26 cellular contexts compared by ENCODE assay signal in genomic region chr11:88656960-88657738, GRCh38.
DNase-seq lines count a peak whose midpoint lies in the region; ATAC-seq, FAIRE-seq and TF ChIP-seq lines count a peak whose summit lies in the region.
"Had no signal": no experiment of that assay in that cellular context is flagged by ENCODE, and none has a peak within 500 bp of the region (broad histone marks: within the 10 kb centered on the region; RNA-seq: fewer than 3 reads in every experiment).

No MANE protein-coding gene starts in this region.

- ATAC-seq in CD4-positive, CD25-positive, alpha-beta regulatory T cell (ENCODE audit: low read depth in 2 of 2): no peak
- ATAC-seq: HepG2; SK-N-SH treated with all-trans-retinoic acid at 6 μM for 48 hours; stimulated activated memory B cell treated with anti-CD40 and anti-IgM and Interleukin-4, amounts not matched to agents 10 μg/mL and 1 μg/mL and 100 μg/mL, for 72 hours had no signal

- H3K36me3 ChIP-seq in CD4-positive, CD25-positive, alpha-beta regulatory T cell (ENCODE audit: control insufficient read depth, insufficient read depth, low read length): no peaks in the 10 kb centered on the region
- H3K36me3 ChIP-seq in SK-N-MC (ENCODE audit: insufficient read depth, low read length): no peaks in the 10 kb centered on the region
- H3K36me3 ChIP-seq: neutrophil, vagina had no signal

- FAIRE-seq in HTR-8/SVneo (lab: Jason Lieb, UNC): no peak
- FAIRE-seq: GM12891, HepG2 had no signal

- no peaks in the 10 kb centered on the region for H3K4me1 ChIP-seq in CD4-positive, CD25-positive, alpha-beta regulatory T cell (ENCODE audit: control insufficient read depth, insufficient read depth, low read length, poor library complexity, severe bottlenecking)
- H3K4me1 ChIP-seq: testis, vagina had no signal

- H3K4me3 ChIP-seq in CD4-positive, CD25-positive, alpha-beta regulatory T cell (ENCODE audit: low read depth, low read length): no peak overlapping the region
- H3K4me3 ChIP-seq in SK-N-MC (peak overlapping the region; percentile 21; the same call in 1 of the 2 replicates), fibroblast of mammary gland (ENCODE audit: control insufficient read depth, low read depth, low read length) (no peak overlapping the region)
- H3K4me3 ChIP-seq: smooth muscle cell, testis, vagina had no signal

- no peaks in the 10 kb centered on the region for H3K27me3 ChIP-seq in CD4-positive, CD25-positive, alpha-beta regulatory T cell (ENCODE audit: control insufficient read depth, insufficient read depth, low read length)
- H3K27me3 ChIP-seq: neutrophil, testis, vagina had no signal

- no peak overlapping the region for H3K27ac ChIP-seq in CD4-positive, CD25-positive, alpha-beta regulatory T cell (ENCODE audit: insufficient read depth, low read length, poor library complexity, severe bottlenecking)
- H3K27ac ChIP-seq in SK-N-MC: no peak overlapping the region
- H3K27ac ChIP-seq: neutrophil, testis, vagina had no signal

- peak overlapping the region in 1 of 4 donors; percentile 40 for H3K4me3 Mint-ChIP-seq in CD4-positive, CD25-positive, alpha-beta regulatory T cell
- H3K4me3 Mint-ChIP-seq: activated B cell treated with CpG ODN at 0.5 μM for 24 hours; stimulated activated memory B cell treated with anti-CD40 and anti-IgM and Interleukin-4, amounts not matched to agents 10 μg/mL and 1 μg/mL and 100 μg/mL, for 72 hours had no signal

- peak overlapping the region; percentile 5 for H3K9ac ChIP-seq in SK-N-MC (ENCODE audit: insufficient read length)

- TF ChIP-seq CTCF in fibroblast of mammary gland (conservative IDR thresholded peaks at IDR 0.05; ENCODE audit: control insufficient read depth, insufficient read depth, low read depth, low read length): no peak

- no peaks in the 10 kb centered on the region for H3K36me3 Mint-ChIP-seq in CD4-positive, CD25-positive, alpha-beta regulatory T cell
- H3K36me3 Mint-ChIP-seq: stimulated activated memory B cell treated with anti-CD40 and anti-IgM and Interleukin-4, amounts not matched to agents 10 μg/mL and 1 μg/mL and 100 μg/mL, for 72 hours had no signal

- no peak for DNase-seq in CD4-positive, CD25-positive, alpha-beta regulatory T cell
- DNase-seq in GM03348 (ENCODE audit: low spot score): peak; percentile 4
- no peak for DNase-seq in SK-N-MC (ENCODE audit: low read depth, low spot score)
- DNase-seq in fibroblast of mammary gland (ENCODE audit: low read depth): peak; percentile 12
- no peak for DNase-seq in AML-193 (lab: John Stamatoyannopoulos, UW)
- no peak for DNase-seq in OCI-M2 (lab: John Stamatoyannopoulos, UW; ENCODE audit: unreplicated experiment)
- no peak for DNase-seq in HTR-8/SVneo (ENCODE audit: insufficient read length, low spot score)
- no peak for DNase-seq in hypothalamus (lab: John Stamatoyannopoulos, UW)
- DNase-seq: activated B cell treated with CpG ODN at 0.5 μM for 24 hours; activated CD4-positive, alpha-beta T cell treated with anti-CD3 and anti-CD28 coated beads, Interleukin-2, amount 50 U/mL, for 48 hours; activated CD8-positive, alpha-beta memory T cell treated with anti-CD3 and anti-CD28 coated beads, Interleukin-2, amount 50 U/mL, for 48 hours; activated gamma-delta T cell treated with Interleukin-2 at 50 U/mL for 16 hours; central memory CD4-positive, alpha-beta T cell; kidney glomerular epithelial cell; NCI-H1436 treated with DMSO at 0.1 percent for 48 hours; NCI-H526; retina; T-helper 9 cell; testis had no signal

- H3K27me3 Mint-ChIP-seq in CD4-positive, CD25-positive, alpha-beta regulatory T cell: no peaks in the 10 kb centered on the region
- H3K27me3 Mint-ChIP-seq: activated B cell treated with CpG ODN at 0.5 μM for 24 hours; stimulated activated memory B cell treated with anti-CD40 and anti-IgM and Interleukin-4, amounts not matched to agents 10 μg/mL and 1 μg/mL and 100 μg/mL, for 72 hours had no signal

- peaks cover 0 to 13% (median 7%) of the 10 kb centered on the region in 4 donors for H3K4me1 Mint-ChIP-seq in CD4-positive, CD25-positive, alpha-beta regulatory T cell
- H3K4me1 Mint-ChIP-seq: activated B cell treated with CpG ODN at 0.5 μM for 24 hours had no signal

- H3K27ac Mint-ChIP-seq in CD4-positive, CD25-positive, alpha-beta regulatory T cell: peak overlapping the region in 2 of 3 donors; percentile 16 to 17
- H3K27ac Mint-ChIP-seq: activated B cell treated with CpG ODN at 0.5 μM for 24 hours; stimulated activated memory B cell treated with anti-CD40 and anti-IgM and Interleukin-4, amounts not matched to agents 10 μg/mL and 1 μg/mL and 100 μg/mL, for 72 hours had no signal

- no peaks in the 10 kb centered on the region for H3K9me3 Mint-ChIP-seq in CD4-positive, CD25-positive, alpha-beta regulatory T cell
- H3K9me3 Mint-ChIP-seq: activated B cell treated with CpG ODN at 0.5 μM for 24 hours; stimulated activated memory B cell treated with anti-CD40 and anti-IgM and Interleukin-4, amounts not matched to agents 10 μg/mL and 1 μg/mL and 100 μg/mL, for 72 hours had no signal

- H3K9me3 ChIP-seq in CD4-positive, CD25-positive, alpha-beta regulatory T cell (ENCODE audit: control insufficient read depth in 2 of 2, low read length in 2 of 2): no peaks in the 10 kb centered on the region
- no peaks in the 10 kb centered on the region for H3K9me3 ChIP-seq in SK-N-MC (ENCODE audit: low read depth, low read length)
- H3K9me3 ChIP-seq: neutrophil, testis, vagina had no signal

Comparison
In these comparisons a context has a peak if more than half of its experiments do, and no peak if none do; other contexts are left out.
1. DNase-seq: peak in GM03348 (single experiment) and fibroblast of mammary gland (single experiment); none in CD4-positive, CD25-positive, alpha-beta regulatory T cell (0 of 3), SK-N-MC (single experiment), AML-193 (0 of 2), OCI-M2 (single experiment), HTR-8/SVneo (single experiment) and hypothalamus (0 of 51).